In genomic region chr2:228048838-228049490, GRCh38 we compare ENCODE assay signal across 8 cellular contexts.
DNase-seq lines count a peak whose midpoint lies in the region; ATAC-seq and TF ChIP-seq lines count a peak whose summit lies in the region.

No MANE protein-coding gene starts in this region.

- POLR2A ChIA-PET in HEK293 (lab: Yijun Ruan, JAX) = no interaction called here

- TF ChIP-seq CTCF in HEK293 (tag by site-specific recombination; IDR thresholded peaks at IDR 0.05) = no peak
- peak; percentile 28 for TF ChIP-seq CTCF in lung (IDR thresholded peaks at IDR 0.05; ENCODE audit: control extremely low read depth, extremely low read depth)

- H3K27ac ChIP-seq in HEK293 (ENCODE audit: extremely low read depth, low read depth, low read length) (no peak overlapping the region), lung (ENCODE audit: low read depth in 1 of 2, low read length in 1 of 2) (peak overlapping the region in 1 of 2 donors; percentile 33)

- ATAC-seq in lung (ENCODE audit: insufficient read depth, low FRiP score) = peak; percentile 83

- no peaks in the 10 kb centered on the region for H3K4me1 ChIP-seq in HEK293 (ENCODE audit: control insufficient read depth, insufficient read depth, low read length)
- H3K4me1 ChIP-seq in lung (ENCODE audit: control insufficient read depth in 2 of 2, insufficient read depth in 2 of 2, low read length in 2 of 2) = peaks cover 0 to 4% of the 10 kb centered on the region in 2 donors

- peak; percentile 86 for DNase-seq in DMS53 (lab: John Stamatoyannopoulos, UW)
- peak; percentile 5 for DNase-seq in NCI-H510A (lab: John Stamatoyannopoulos, UW)
- DNase-seq in dedifferentiated amniotic fluid mesenchymal stem cell (ENCODE audit: extremely low spot score) = peak; percentile 59
- DNase-seq in lung (ENCODE audit: low spot score) = peak; percentile 31
- DNase-seq in NCI-H2227 (lab: John Stamatoyannopoulos, UW; ENCODE audit: unreplicated experiment) = no peak
- DNase-seq in KG1 (lab: John Stamatoyannopoulos, UW) = no peak
- DNase-seq in stimulated activated CD4-positive, alpha-beta T cell treated with anti-CD3 and anti-CD28 coated beads, Interleukin-2, amount 100 ng/mL, for 48 hours = no peak

- no peaks in the 10 kb centered on the region for H3K27me3 ChIP-seq in lung (ENCODE audit: control insufficient read depth, insufficient read depth)

- H3K4me3 ChIP-seq in HEK293 (ENCODE audit: low read depth, low read length) (no peak overlapping the region), lung (no peak overlapping the region)

- CTCF ChIA-PET in HEK293 (lab: Yijun Ruan, JAX) = interaction anchor here (0.6 to 2.8 kb wide), 16 partner anchors 9 to 1815 kb away, joined by 3 to 12 read pairs (median 3); no protein-coding TSS in a partner anchor

- no peaks in the 10 kb centered on the region for H3K36me3 ChIP-seq in HEK293 (ENCODE audit: control insufficient read depth in 2 of 2, insufficient read depth in 1 of 2, low read length in 2 of 2)
- H3K36me3 ChIP-seq in lung (ENCODE audit: control insufficient read depth in 2 of 2, insufficient read depth in 2 of 2, low read length in 2 of 2) = no peaks in the 10 kb centered on the region

- H3K9me3 ChIP-seq in HEK293 (ENCODE audit: control insufficient read depth, insufficient read depth, low read depth, low read length) = no peaks in the 10 kb centered on the region
- H3K9me3 ChIP-seq in lung (ENCODE audit: control insufficient read depth in 2 of 2, insufficient read depth in 1 of 2, low read length in 1 of 2) = no peaks in the 10 kb centered on the region

- WGBS in lung, 2 donors = 14 to 33% methylated on average over 5 of the region's 5 CpGs

TF ChIP-seq in HEK293, 187 proteins besides CTCF, POLR2A, EP300 and RAD21:
- TF ChIP-seq ZNF654 (tag by site-specific recombination; IDR thresholded peaks at IDR 0.05; ENCODE audit: low read depth) = peak; percentile 46
- no peak for TF ChIP-seq ZNF521 (tag by site-specific recombination; IDR thresholded peaks at IDR 0.05)

Comparison
In these comparisons a context has a peak if more than half of its experiments do, and no peak if none do; other contexts are left out.
1. DNase-seq: peak in DMS53 (single experiment), NCI-H510A (single experiment), dedifferentiated amniotic fluid mesenchymal stem cell (single experiment) and lung (single experiment); none in NCI-H2227 (single experiment), KG1 (single experiment) and stimulated activated CD4-positive, alpha-beta T cell treated with anti-CD3 and anti-CD28 coated beads, Interleukin-2, amount 100 ng/mL, for 48 hours (0 of 2).